Comparison of ENCODE assay signal across 10 cellular contexts in genomic region chr5:150021491-150022162, GRCh38. TPM values are rescaled to one million over a fixed set of nuclear protein-coding genes. Genes with fewer than 3 reads are reported as not detected.
DNase-seq lines count a peak whose midpoint lies in the region; ATAC-seq, FAIRE-seq and TF ChIP-seq lines count a peak whose summit lies in the region.
"Had no signal": no experiment of that assay in that cellular context is flagged by ENCODE, and none has a peak within 500 bp of the region (broad histone marks: within the 10 kb centered on the region; RNA-seq: fewer than 3 reads in every experiment).

No MANE protein-coding gene starts in this region.

- no peak for TF ChIP-seq EP300 in sigmoid colon (IDR thresholded peaks at IDR 0.05)

- H3K4me1 ChIP-seq in heart right ventricle (peaks cover 5 to 62% (median 53%) of the 10 kb centered on the region in 9 donors), sigmoid colon (peaks cover 0 to 15% (median 13%) of the 10 kb centered on the region in 4 donors)

- H3K27me3 ChIP-seq in heart right ventricle: no peaks in the 10 kb centered on the region
- no peaks in the 10 kb centered on the region for H3K27me3 ChIP-seq in sigmoid colon
- H3K27me3 ChIP-seq in WERI-Rb-1 (ENCODE audit: insufficient read depth, low read depth, severe bottlenecking): no peaks in the 10 kb centered on the region

- H3K27ac ChIP-seq in heart right ventricle: peak overlapping the region; percentile 7 to 83 (median 70)
- H3K27ac ChIP-seq in sigmoid colon: peak overlapping the region; percentile 14 to 65 (median 48)
- H3K27ac ChIP-seq in WERI-Rb-1: no peak overlapping the region

- peaks cover 0 to 3% (median under 1%) of the 10 kb centered on the region in 11 donors for H3K9me3 ChIP-seq in heart right ventricle
- H3K9me3 ChIP-seq in sigmoid colon: no peaks in the 10 kb centered on the region
- H3K9me3 ChIP-seq in WERI-Rb-1 (ENCODE audit: severe bottlenecking): no peaks in the 10 kb centered on the region

- no peak for ATAC-seq in activated CD8-positive, alpha-beta T cell treated with anti-CD3 and anti-CD28 coated beads, Interleukin-2, amount 10 ng/mL, durations not matched to agents 7 days and 5 days
- ATAC-seq in heart right ventricle: peak in 7 of 8 donors; percentile 39 to 72 (median 61)

- no peak overlapping the region for H3K4me3 Mint-ChIP-seq in activated CD8-positive, alpha-beta T cell treated with anti-CD3 and anti-CD28 coated beads, Interleukin-2, amount 10 ng/mL, durations not matched to agents 7 days and 5 days
- H3K4me3 Mint-ChIP-seq in progenitor cell of endocrine pancreas (ENCODE audit: low read depth): no peak overlapping the region

- TF ChIP-seq POLR2A in sigmoid colon (IDR thresholded peaks at IDR 0.05): no peak
- no peak for TF ChIP-seq POLR2A in GM12891 (IDR thresholded peaks at IDR 0.05; ENCODE audit: low read depth, low read length)

- peaks cover 75% of the 10 kb centered on the region for H3K36me3 Mint-ChIP-seq in activated CD8-positive, alpha-beta T cell treated with anti-CD3 and anti-CD28 coated beads, Interleukin-2, amount 10 ng/mL, durations not matched to agents 7 days and 5 days (ENCODE audit: low read depth)
- H3K36me3 Mint-ChIP-seq in progenitor cell of endocrine pancreas (ENCODE audit: insufficient read depth): peaks cover 17% of the 10 kb centered on the region

- DNase-seq in HT-29 (ENCODE audit: low spot score): peak; percentile 82
- DNase-seq in activated CD8-positive, alpha-beta T cell treated with anti-CD3 and anti-CD28 coated beads, Interleukin-2, amount 10 ng/mL, durations not matched to agents 7 days and 5 days: no peak
- peak; percentile 28 to 31 for DNase-seq in heart right ventricle
- no peak for DNase-seq in sigmoid colon
- no peak for DNase-seq in GM12891 (ENCODE audit: insufficient read length, low spot score)
- DNase-seq in progenitor cell of endocrine pancreas (ENCODE audit: low spot score, unreplicated experiment): no peak
- no peak for DNase-seq in WERI-Rb-1
- no peak for DNase-seq in AG08396 (ENCODE audit: low spot score)
- DNase-seq: central memory CD4-positive, alpha-beta T cell; NCI-H1417 treated with DMSO at 0.1 percent for 48 hours had no signal

- TF ChIP-seq CTCF in heart right ventricle (IDR thresholded peaks at IDR 0.05): no peak
- TF ChIP-seq CTCF in sigmoid colon (IDR thresholded peaks at IDR 0.05): no peak
- no peak for TF ChIP-seq CTCF in progenitor cell of endocrine pancreas (IDR thresholded peaks at IDR 0.05; ENCODE audit: unreplicated experiment)
- TF ChIP-seq CTCF in WERI-Rb-1 (IDR thresholded peaks at IDR 0.05; ENCODE audit: low read depth, low read length): no peak

- intact Hi-C loops in heart right ventricle (cut with DNase I) (loop anchor here in 3 of 10 donors (5.0 to 10.0 kb wide), 3 partner anchors 193 to 333 kb away; partner anchors contain the start of gene TCOF1 (in 1 of the 3)), sigmoid colon (cut with DNase I) (no loop called here)

- H3K36me3 ChIP-seq in heart right ventricle (peaks cover 0 to 100% (median 32%) of the 10 kb centered on the region in 9 donors), sigmoid colon (peaks cover 11 to 93% (median 37%) of the 10 kb centered on the region in 4 donors), WERI-Rb-1 (peaks cover 66% of the 10 kb centered on the region)

- 70 to 74% methylated on average over 13 of the region's 13 CpGs for WGBS in heart right ventricle, 2 donors
- WGBS in sigmoid colon, 2 donors: 94 to 96% methylated on average over 13 of the region's 13 CpGs

- CTCF ChIA-PET in activated CD8-positive, alpha-beta T cell treated with anti-CD3 and anti-CD28 coated beads, Interleukin-2, amount 10 ng/mL, durations not matched to agents 7 days and 5 days (lab: Charles Lee): interaction anchor here (1.0 to 2.0 kb wide), 4 partner anchors 15 to 188 kb away, joined by 3 to 8 read pairs (median 5); no protein-coding TSS in a partner anchor

- POLR2A ChIA-PET in activated CD8-positive, alpha-beta T cell treated with anti-CD3 and anti-CD28 coated beads, Interleukin-2, amount 10 ng/mL, durations not matched to agents 7 days and 5 days (lab: Charles Lee): interaction anchor here (2.1 kb wide), 1 partner anchor 21 kb away, joined by 10 read pairs; the partner anchor contains the start of genes HMGXB3 and TIGD6

- FAIRE-seq in GM12891 (lab: Jason Lieb, UNC): no peak

- H3K4me3 ChIP-seq in heart right ventricle: peak overlapping the region in 4 of 10 donors; percentile 2 to 30 (median 21)
- no peak overlapping the region for H3K4me3 ChIP-seq in sigmoid colon
- no peak overlapping the region for H3K4me3 ChIP-seq in WERI-Rb-1 (ENCODE audit: low read depth, low read length)

- H3K27ac Mint-ChIP-seq in activated CD8-positive, alpha-beta T cell treated with anti-CD3 and anti-CD28 coated beads, Interleukin-2, amount 10 ng/mL, durations not matched to agents 7 days and 5 days: peak overlapping the region; percentile 46
- no peak overlapping the region for H3K27ac Mint-ChIP-seq in progenitor cell of endocrine pancreas

- H3K27me3 Mint-ChIP-seq in activated CD8-positive, alpha-beta T cell treated with anti-CD3 and anti-CD28 coated beads, Interleukin-2, amount 10 ng/mL, durations not matched to agents 7 days and 5 days (ENCODE audit: low read depth): no peaks in the 10 kb centered on the region
- H3K27me3 Mint-ChIP-seq in progenitor cell of endocrine pancreas: no peaks in the 10 kb centered on the region

- peaks cover 2% of the 10 kb centered on the region for H3K9me3 Mint-ChIP-seq in activated CD8-positive, alpha-beta T cell treated with anti-CD3 and anti-CD28 coated beads, Interleukin-2, amount 10 ng/mL, durations not matched to agents 7 days and 5 days (ENCODE audit: insufficient read depth)
- no peaks in the 10 kb centered on the region for H3K9me3 Mint-ChIP-seq in progenitor cell of endocrine pancreas (ENCODE audit: low read depth)

- H3K4me1 Mint-ChIP-seq in activated CD8-positive, alpha-beta T cell treated with anti-CD3 and anti-CD28 coated beads, Interleukin-2, amount 10 ng/mL, durations not matched to agents 7 days and 5 days (ENCODE audit: low read depth): peaks cover 25% of the 10 kb centered on the region
- no peaks in the 10 kb centered on the region for H3K4me1 Mint-ChIP-seq in progenitor cell of endocrine pancreas (ENCODE audit: low read depth)

TF ChIP-seq in GM12891, 5 proteins besides CTCF, POLR2A, EP300 and RAD21:
- TF ChIP-seq SPI1 (IDR thresholded peaks at IDR 0.05; ENCODE audit: low read depth, low read length) (no peak), POLR2AphosphoS5 (IDR thresholded peaks at IDR 0.05; ENCODE audit: low read depth, low read length) (no peak), TAF1 (IDR thresholded peaks at IDR 0.05; ENCODE audit: low read depth, low read length) (no peak), PAX5 (IDR thresholded peaks at IDR 0.05; ENCODE audit: insufficient read depth, low read length, severe bottlenecking) (no peak), POU2F2 (IDR thresholded peaks at IDR 0.05; ENCODE audit: low read depth, low read length) (no peak)

RNA-seq across cellular contexts. Expression of gene HMGXB3, which starts 21.1 kb away (rescaled TPM):
- 49.0 and 53.6 TPM in 2 replicates for total RNA-seq in HT-29 (2014; rRNA removed; shearing (Covaris generic))
- 10 to 100 TPM; 36.5 to 37.5 TPM for total RNA-seq in activated CD8-positive, alpha-beta T cell treated with anti-CD3 and anti-CD28 coated beads, Interleukin-2, amount 10 ng/mL, durations not matched to agents 7 days and 5 days
- total RNA-seq in heart right ventricle (10 to 100 TPM; 12.7 to 17.8 (median 14.9) TPM), sigmoid colon (10 to 100 TPM; 13.9 to 28.8 (median 21.0) TPM), progenitor cell of endocrine pancreas (39.9 and 42.3 TPM in 2 replicates)
- polyA plus RNA-seq in heart right ventricle (10 to 100 TPM; 12.8 to 17.9 TPM), sigmoid colon (10 to 100 TPM in 1 of 3 donors, 1 to 10 TPM in 2; 3.6 to 22.5 (median 6.5) TPM)
- 19.3 TPM for polyA plus RNA-seq in GM12891 (2012; ENCODE audit: low read depth, missing spikeins)

RNA-seq across cellular contexts. Expression of gene TIGD6, which starts 21.2 kb away (rescaled TPM):
- total RNA-seq in HT-29 (2014; rRNA removed; shearing (Covaris generic)): 2.8 and 3.1 TPM in 2 replicates
- 1 to 10 TPM; 1.1 to 1.4 TPM for total RNA-seq in activated CD8-positive, alpha-beta T cell treated with anti-CD3 and anti-CD28 coated beads, Interleukin-2, amount 10 ng/mL, durations not matched to agents 7 days and 5 days
- total RNA-seq in heart right ventricle (1 to 10 TPM; 2.2 to 4.2 (median 2.8) TPM), sigmoid colon (10 to 100 TPM in 1 of 4 donors, 1 to 10 TPM in 3; 1.6 to 11.4 (median 3.8) TPM), progenitor cell of endocrine pancreas (3.8 and 4.2 TPM in 2 replicates)
- polyA plus RNA-seq in heart right ventricle (1 to 10 TPM; 2.1 to 4.0 TPM), sigmoid colon (1 to 10 TPM in 2 of 3 donors, under 1 TPM in 1; 0.60 to 2.4 (median 1.4) TPM)
- 2.4 TPM for polyA plus RNA-seq in GM12891 (2012; ENCODE audit: low read depth, missing spikeins)

Comparison
In these comparisons a context has a peak if more than half of its experiments do, and no peak if none do; other contexts are left out.
1. DNase-seq: peak in HT-29 (single experiment) and heart right ventricle (2 of 2); none in activated CD8-positive, alpha-beta T cell treated with anti-CD3 and anti-CD28 coated beads, Interleukin-2, amount 10 ng/mL, durations not matched to agents 7 days and 5 days (single experiment), sigmoid colon (single experiment), GM12891 (single experiment), progenitor cell of endocrine pancreas (single experiment), WERI-Rb-1 (single experiment) and AG08396 (single experiment).